Comparison of ENCODE assay signal across 8 cellular contexts in genomic region chr12:40105265-40105514, GRCh38. TPM values are rescaled to one million over a fixed set of nuclear protein-coding genes. Genes with fewer than 3 reads are reported as not detected.
DNase-seq lines count a peak whose midpoint lies in the region; ATAC-seq, FAIRE-seq and TF ChIP-seq lines count a peak whose summit lies in the region.

No MANE protein-coding gene starts in this region.

- DNase-seq in heart left ventricle (peak in 2 of 5 donors; percentile 51 to 61), pulmonary artery endothelial cell (ENCODE audit: low read depth, low spot score) (peak; percentile 8), DMS79 treated with DMSO at 0.1 percent for 48 hours (lab: John Stamatoyannopoulos, UW) (no peak), urothelium cell line (ENCODE audit: low spot score) (no peak), RWPE1 (ENCODE audit: low spot score) (no peak)

- CTCF ChIA-PET in RWPE1 (lab: Yijun Ruan, JAX): interaction anchor here (3.6 kb wide), 1 partner anchor 94 kb away, joined by 25 read pairs; no protein-coding TSS in a partner anchor

- H3K27me3 ChIP-seq in heart left ventricle: peaks cover 0 to 2% (median 0%) of the 10 kb centered on the region in 9 donors

- no peak for TF ChIP-seq CTCF in WI38 (IDR thresholded peaks at IDR 0.05; ENCODE audit: low read depth, low read length)
- TF ChIP-seq CTCF in heart left ventricle (IDR thresholded peaks at IDR 0.05): no peak
- TF ChIP-seq CTCF in RWPE1 (conservative IDR thresholded peaks at IDR 0.05; ENCODE audit: low read depth): no peak

- WGBS in heart left ventricle, 4 donors: 0% methylated on average over 3 to 26 of the region's 26 CpGs

- no peak for FAIRE-seq in urothelium cell line (lab: Jason Lieb, UNC)

- POLR2A ChIA-PET in RWPE1 (lab: Yijun Ruan, JAX; ENCODE audit: low non-redundant PET): no interaction called here

- H3K4me1 ChIP-seq in heart left ventricle: peaks cover 0 to 39% (median 25%) of the 10 kb centered on the region in 12 donors

- H3K9me3 ChIP-seq in heart left ventricle: no peaks in the 10 kb centered on the region

- intact Hi-C loops in heart left ventricle (cut with DNase I): loop anchor here in 7 of 10 donors (5.0 to 10.0 kb wide), 6 partner anchors 48 to 490 kb away; partner anchors contain the start of gene ABCD2 (in 1 of the 7)

- H3K27ac ChIP-seq in heart left ventricle: peak overlapping the region in 11 of 12 donors; percentile 64 to 93 (median 81)
- H3K27ac ChIP-seq in RWPE1: no peak overlapping the region

- ATAC-seq in GM18520 (IDR thresholded peaks at IDR 0.05; ENCODE audit: unreplicated experiment): peak; percentile 25
- ATAC-seq in HG02981 (IDR thresholded peaks at IDR 0.05; ENCODE audit: unreplicated experiment): peak; percentile 38
- peak; percentile 35 to 74 (median 60) for ATAC-seq in heart left ventricle

- H3K36me3 ChIP-seq in heart left ventricle: no peaks in the 10 kb centered on the region

- H3K4me3 ChIP-seq in WI38 (ENCODE audit: low read depth, low read length) (peak overlapping the region; percentile 79), heart left ventricle (peak overlapping the region; percentile 65 to 99 (median 88))

- TF ChIP-seq POLR2A in heart left ventricle (IDR thresholded peaks at IDR 0.05): no peak

RNA-seq across cellular contexts. Expression of gene SLC2A13, which starts 0.7 kb away (rescaled TPM):
- total RNA-seq in heart left ventricle: 10 to 100 TPM in 3 of 9 donors, 1 to 10 TPM in 6; 5.8 to 17.6 (median 10.0) TPM
- polyA plus RNA-seq in heart left ventricle: 1 to 10 TPM; 1.9 to 3.9 TPM
- total RNA-seq in pulmonary artery endothelial cell: 3.4 and 6.3 TPM in 2 replicates
